8 cellular contexts compared by ENCODE assay signal in genomic region chr14:65287264-65288131, GRCh38.
DNase-seq lines count a peak whose midpoint lies in the region; ATAC-seq and TF ChIP-seq lines count a peak whose summit lies in the region.

No MANE protein-coding gene starts in this region.

- H3K4me1 Mint-ChIP-seq in activated CD4-positive, alpha-beta memory T cell treated with anti-CD3 and anti-CD28 coated beads, Interleukin-2, amount 10 ng/mL, durations not matched to agents 7 days and 5 days: peaks cover 71% of the 10 kb centered on the region

- no peaks in the 10 kb centered on the region for H3K36me3 ChIP-seq in lung (ENCODE audit: control insufficient read depth in 2 of 2, insufficient read depth in 2 of 2, low read length in 2 of 2)

- H3K27me3 ChIP-seq in lung (ENCODE audit: control insufficient read depth, insufficient read depth): no peaks in the 10 kb centered on the region

- POLR2A ChIA-PET in activated CD4-positive, alpha-beta memory T cell treated with anti-CD3 and anti-CD28 coated beads, Interleukin-2, amount 10 ng/mL, durations not matched to agents 7 days and 5 days (lab: Charles Lee): interaction anchor here (0.6 to 3.7 kb wide), 14 partner anchors 10 to 673 kb away, joined by 3 to 35 read pairs (median 4); partner anchors contain the start of gene FUT8

- peak overlapping the region; percentile 73 for H3K4me3 Mint-ChIP-seq in activated CD4-positive, alpha-beta memory T cell treated with anti-CD3 and anti-CD28 coated beads, Interleukin-2, amount 10 ng/mL, durations not matched to agents 7 days and 5 days

- TF ChIP-seq CTCF in lung (IDR thresholded peaks at IDR 0.05; ENCODE audit: control extremely low read depth, extremely low read depth): no peak

- peak overlapping the region in 1 of 2 donors; percentile 21 for H3K27ac ChIP-seq in lung (ENCODE audit: low read depth in 1 of 2, low read length in 1 of 2)

- H3K27ac Mint-ChIP-seq in activated CD4-positive, alpha-beta memory T cell treated with anti-CD3 and anti-CD28 coated beads, Interleukin-2, amount 10 ng/mL, durations not matched to agents 7 days and 5 days: peak overlapping the region; percentile 94

- H3K4me1 ChIP-seq in lung (ENCODE audit: control insufficient read depth in 2 of 2, insufficient read depth in 2 of 2, low read length in 2 of 2): peaks cover 0 to 7% of the 10 kb centered on the region in 2 donors

- 67 to 71% methylated on average over 29 of the region's 29 CpGs for WGBS in lung, 2 donors

- H3K9me3 Mint-ChIP-seq in activated CD4-positive, alpha-beta memory T cell treated with anti-CD3 and anti-CD28 coated beads, Interleukin-2, amount 10 ng/mL, durations not matched to agents 7 days and 5 days: peaks cover 4% of the 10 kb centered on the region

- H3K9me3 ChIP-seq in lung (ENCODE audit: control insufficient read depth in 2 of 2, insufficient read depth in 1 of 2, low read length in 1 of 2): no peaks in the 10 kb centered on the region

- H3K27me3 Mint-ChIP-seq in activated CD4-positive, alpha-beta memory T cell treated with anti-CD3 and anti-CD28 coated beads, Interleukin-2, amount 10 ng/mL, durations not matched to agents 7 days and 5 days: no peaks in the 10 kb centered on the region

- DNase-seq in activated CD4-positive, alpha-beta memory T cell treated with anti-CD3 and anti-CD28 coated beads, Interleukin-2, amount 10 ng/mL, durations not matched to agents 7 days and 5 days: peak; percentile 63
- DNase-seq in lung (ENCODE audit: low spot score): no peak
- DNase-seq in GM03348 (ENCODE audit: low spot score): no peak
- no peak for DNase-seq in hypothalamus (lab: John Stamatoyannopoulos, UW)
- DNase-seq in NOMO-1 (lab: John Stamatoyannopoulos, UW; ENCODE audit: unreplicated experiment in 2 of 2): no peak
- no peak for DNase-seq in NCI-H2171 (lab: John Stamatoyannopoulos, UW)

- peak; percentile 65 for ATAC-seq in GM19438 (IDR thresholded peaks at IDR 0.05; ENCODE audit: low read depth, unreplicated experiment)
- ATAC-seq in HG03378 (IDR thresholded peaks at IDR 0.05; ENCODE audit: unreplicated experiment): peak; percentile 47
- ATAC-seq in lung (ENCODE audit: insufficient read depth, low FRiP score): peak; percentile 8

- H3K4me3 ChIP-seq in lung: no peak overlapping the region

- CTCF ChIA-PET in activated CD4-positive, alpha-beta memory T cell treated with anti-CD3 and anti-CD28 coated beads, Interleukin-2, amount 10 ng/mL, durations not matched to agents 7 days and 5 days (lab: Charles Lee): interaction anchor here (1.0 to 4.3 kb wide), 8 partner anchors 13 to 537 kb away, joined by 3 to 35 read pairs (median 7); partner anchors contain the start of gene FUT8

- peaks cover 16% of the 10 kb centered on the region for H3K36me3 Mint-ChIP-seq in activated CD4-positive, alpha-beta memory T cell treated with anti-CD3 and anti-CD28 coated beads, Interleukin-2, amount 10 ng/mL, durations not matched to agents 7 days and 5 days (ENCODE audit: low read depth)

Comparison
In these comparisons a context has a peak if more than half of its experiments do, and no peak if none do; other contexts are left out.
1. ATAC-seq: peak in every context shown above with its lines; median percentile 65 in GM19438; 47 in HG03378; 8 in lung.